11 cellular contexts compared by ENCODE assay signal in the genomic region with DNA sequence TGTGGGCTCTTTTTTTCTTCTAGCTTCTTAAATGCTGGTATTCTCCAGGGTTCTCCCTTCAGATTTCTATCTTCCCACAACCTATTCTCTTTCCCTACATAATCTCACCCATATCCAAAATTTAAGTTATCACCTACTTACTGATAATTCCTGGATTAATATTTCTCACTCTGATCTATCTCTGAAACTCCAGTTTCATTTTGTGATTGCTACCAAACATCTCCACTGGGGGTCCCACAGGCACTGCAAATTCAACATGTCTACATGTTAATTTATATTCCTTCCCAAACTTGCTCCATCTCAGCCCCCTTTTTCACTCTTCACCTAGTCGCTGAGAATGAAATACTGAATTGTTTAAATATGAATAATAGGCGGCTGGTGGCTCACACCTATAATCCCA. TPM values are rescaled to one million over a fixed set of nuclear protein-coding genes. Genes with fewer than 3 reads are reported as not detected.
DNase-seq lines count a peak whose midpoint lies in the region; ATAC-seq and TF ChIP-seq lines count a peak whose summit lies in the region.
"Had no signal": no experiment of that assay in that cellular context is flagged by ENCODE, and none has a peak within 500 bp of the region (broad histone marks: within the 10 kb centered on the region; RNA-seq: fewer than 3 reads in every experiment).

No MANE protein-coding gene starts in this region.

- CTCF ChIA-PET in PC-9 (lab: Charles Lee) = no interaction called here

- H3K27ac ChIP-seq in PC-9 (no peak overlapping the region), endodermal cell (ENCODE audit: low read depth, low read length) (no peak overlapping the region), gastroesophageal sphincter (no peak overlapping the region)

- H2AFZ ChIP-seq in PC-9 = no peak overlapping the region

- POLR2A ChIA-PET in PC-9 (lab: Charles Lee; ENCODE audit: unreplicated experiment) = no interaction called here

- no peaks in the 10 kb centered on the region for H3K79me2 ChIP-seq in PC-9 (ENCODE audit: low read depth)

- H3K9me2 ChIP-seq in PC-9 (ENCODE audit: insufficient read depth) = no peaks in the 10 kb centered on the region

- no peaks in the 10 kb centered on the region for H3K9me3 Mint-ChIP-seq in endodermal cell

- no peak overlapping the region for H3K4me2 ChIP-seq in PC-9

- no TSS peak for BruUV-seq in PC-9 (replicated peaks; lab: Mats Ljungman, UMichigan)

- TF ChIP-seq CTCF in PC-9 (conservative IDR thresholded peaks at IDR 0.05) (peak; percentile 53), endodermal cell (conservative IDR thresholded peaks at IDR 0.05) (peak; percentile 64), gastroesophageal sphincter (IDR thresholded peaks at IDR 0.05) (no peak)

- no peaks in the 10 kb centered on the region for H3F3A ChIP-seq in PC-9 (ENCODE audit: insufficient read depth, low read depth)

- no peak overlapping the region for H3K4me3 Mint-ChIP-seq in endodermal cell

- H4K20me1 ChIP-seq in PC-9 (ENCODE audit: insufficient read depth) = no peaks in the 10 kb centered on the region

- H3K27me3 ChIP-seq in PC-9 (ENCODE audit: insufficient read depth, low read depth) = no peaks in the 10 kb centered on the region
- H3K27me3 ChIP-seq in endodermal cell (ENCODE audit: control insufficient read depth, insufficient read depth, low read length, poor library complexity, severe bottlenecking) = peaks cover 5% of the 10 kb centered on the region
- no peaks in the 10 kb centered on the region for H3K27me3 ChIP-seq in gastroesophageal sphincter

- H3K4me1 ChIP-seq in PC-9 (replicated peaks; ENCODE audit: insufficient read depth) (no peaks in the 10 kb centered on the region), endodermal cell (ENCODE audit: control insufficient read depth, insufficient read depth, low read length) (no peaks in the 10 kb centered on the region), gastroesophageal sphincter (peaks cover 0 to 7% (median 3%) of the 10 kb centered on the region in 3 donors)

- H3K27me3 Mint-ChIP-seq in endodermal cell (ENCODE audit: insufficient read depth) = peaks cover 11% of the 10 kb centered on the region

- DNase-seq in stimulated activated CD4-positive, alpha-beta T cell treated with anti-CD3 and anti-CD28 coated beads, Interleukin-4, amount 100 ng/mL, for 24 hours = peak; percentile 28
- no peak for DNase-seq in stimulated activated CD4-positive, alpha-beta T cell treated with anti-CD3 and anti-CD28 coated beads, Interleukin-12 subunit alpha, Interleukin-12 subunit beta, amount 100 ng/mL, for 4 hours
- DNase-seq in PC-9 (no peak), endodermal cell (no peak), 8988T (no peak), posterior vena cava (ENCODE audit: low spot score) (no peak)
- DNase-seq: GF-D8, left colon had no signal

- H3K9me3 ChIP-seq in PC-9 (ENCODE audit: insufficient read depth, low read depth) (no peaks in the 10 kb centered on the region), endodermal cell (ENCODE audit: control insufficient read depth, low read length) (no peaks in the 10 kb centered on the region), gastroesophageal sphincter (no peaks in the 10 kb centered on the region)

- intact Hi-C loops in PC-9 (cut with micrococcal nuclease; ENCODE audit: unreplicated experiment) (no loop called here), posterior vena cava (cut with DNase I) (loop anchor here (5.0 to 10.0 kb wide), 3 partner anchors 147 to 380 kb away; no protein-coding TSS in a partner anchor)

- H3K36me3 Mint-ChIP-seq in endodermal cell (ENCODE audit: low read depth) = no peaks in the 10 kb centered on the region

- no peak for ATAC-seq in gastroesophageal sphincter
- no peak for ATAC-seq in GM19452 (IDR thresholded peaks at IDR 0.05; ENCODE audit: unreplicated experiment)
- ATAC-seq: left colon had no signal

- 80% methylated on average over 2 of the region's 2 CpGs; no CpG with 5 or more reads in 1 of the 2 experiments for WGBS in endodermal cell (ENCODE audit: insufficient coverage in 1 of 2, insufficient read length in 1 of 2), 2 experiments
- 75 to 100% methylated on average over 1 to 2 of the region's 2 CpGs for WGBS in gastroesophageal sphincter (ENCODE audit: low coverage in 1 of 2), 2 donors

- H3K4me3 ChIP-seq in PC-9 (no peak overlapping the region), endodermal cell (ENCODE audit: low read length) (no peak overlapping the region), gastroesophageal sphincter (no peak overlapping the region)

- no peak for TF ChIP-seq EP300 in gastroesophageal sphincter (IDR thresholded peaks at IDR 0.05)

- TF ChIP-seq POLR2A in gastroesophageal sphincter (IDR thresholded peaks at IDR 0.05) = no peak

- no peak overlapping the region for H3K27ac Mint-ChIP-seq in endodermal cell

- no peak overlapping the region for H3K9ac ChIP-seq in endodermal cell (ENCODE audit: extremely low read depth, low read length, poor library complexity, severe bottlenecking)

- H3K36me3 ChIP-seq in PC-9 (ENCODE audit: low read depth) = no peaks in the 10 kb centered on the region
- no peaks in the 10 kb centered on the region for H3K36me3 ChIP-seq in endodermal cell (ENCODE audit: control insufficient read depth, insufficient read depth, low read length)
- H3K36me3 ChIP-seq in gastroesophageal sphincter = no peaks in the 10 kb centered on the region

- peaks cover 2% of the 10 kb centered on the region for H3K4me1 Mint-ChIP-seq in endodermal cell

RNA-seq across cellular contexts. Expression of a gene that starts 9.9 kb away (rescaled TPM):
- total RNA-seq in PC-9 (2021) = not detected in 2 replicates
- total RNA-seq in endodermal cell = not detected
- polyA plus RNA-seq in endodermal cell (2013, experiment 1 of 2) = not detected
- not detected for polyA plus RNA-seq in endodermal cell (2013, experiment 2 of 2)
- not detected for total RNA-seq in gastroesophageal sphincter
- not detected for total RNA-seq in posterior vena cava
- total RNA-seq: left colon; T-helper 1 cell treated with Interleukin-12 subunit alpha and Interleukin-12 subunit beta and Interleukin-4 antibody, amounts not matched to agents 30 ng/mL and 1 ng/mL, for 36 hours had no signal

RNA-seq across cellular contexts. Expression of a gene that starts 21.6 kb away (rescaled TPM):
- not detected in 2 replicates for total RNA-seq in PC-9 (2021)
- total RNA-seq in endodermal cell = not detected
- polyA plus RNA-seq in endodermal cell (2013, experiment 1 of 2) = not detected
- polyA plus RNA-seq in endodermal cell (2013, experiment 2 of 2) = not detected
- total RNA-seq in gastroesophageal sphincter = not detected
- not detected for total RNA-seq in posterior vena cava

Comparison
In these comparisons a context has a peak if more than half of its experiments do, and no peak if none do; other contexts are left out.
1. CTCF ChIP-seq: peak in PC-9 (single experiment) and endodermal cell (single experiment); none in gastroesophageal sphincter (0 of 4).